In genomic region chr13:70339738-70340137, GRCh38 we compare ENCODE assay signal across 9 cellular contexts.
A peak's percentile ranks its signal among the peaks of the same experiment; 100 is the strongest.
DNase-seq lines count a peak whose midpoint lies in the region; ATAC-seq and FAIRE-seq lines count a peak whose summit lies in the region.
"Had no signal": no experiment of that assay in that cellular context is flagged by ENCODE, and none has a peak within 500 bp of the region (broad histone marks: within the 10 kb centered on the region; RNA-seq: fewer than 3 reads in every experiment).

No MANE protein-coding gene starts in this region.

- H3K36me3 ChIP-seq in small intestine (ENCODE audit: control insufficient read depth in 2 of 2, insufficient read depth in 2 of 2, low read length in 2 of 2), result no peaks in the 10 kb centered on the region

- WGBS in small intestine, 3 donors, result 32 to 58% (median 36%) methylated on average over 4 of the region's 4 CpGs

- H3K27ac ChIP-seq in small intestine (ENCODE audit: low read depth in 1 of 2, low read length in 1 of 2) (no peak overlapping the region), caudate nucleus (ENCODE audit: low read depth, low read length) (no peak overlapping the region)

- no peaks in the 10 kb centered on the region for H3K4me1 ChIP-seq in small intestine (ENCODE audit: control insufficient read depth in 2 of 2, insufficient read depth in 1 of 2, low read depth in 1 of 2, low read length in 1 of 2)

- no peak for FAIRE-seq in small intestine (lab: Jason Lieb, UNC)

- no peaks in the 10 kb centered on the region for H3K9me3 ChIP-seq in small intestine (ENCODE audit: control insufficient read depth, low read depth)

- H3K4me3 ChIP-seq in small intestine (ENCODE audit: low read depth in 1 of 2, low read length in 2 of 2), result no peak overlapping the region

- DNase-seq in NCI-H2171 treated with DMSO at 0.1 percent for 48 hours (lab: John Stamatoyannopoulos, UW) (peak; percentile 46), NCI-H2171 (lab: John Stamatoyannopoulos, UW) (no peak), NCI-H526 treated with DMSO at 0.1 percent for 48 hours (lab: John Stamatoyannopoulos, UW) (peak; percentile 24), ecto neural progenitor cell (ENCODE audit: low spot score) (peak; percentile 48), small intestine (peak; percentile 56), caudate nucleus (lab: John Stamatoyannopoulos, UW) (no peak)
- no peak for DNase-seq in activated CD4-positive, alpha-beta T cell treated with anti-CD3 and anti-CD28 coated beads, Interleukin-2, amount 50 U/mL, for 4 hours
- DNase-seq: natural killer cell had no signal

- H3K27me3 ChIP-seq in small intestine (ENCODE audit: control insufficient read depth in 2 of 2, insufficient read depth in 2 of 2, low read length in 2 of 2), result no peaks in the 10 kb centered on the region

- no peak for ATAC-seq in HG02981 (IDR thresholded peaks at IDR 0.05; ENCODE audit: unreplicated experiment)
- ATAC-seq: natural killer cell had no signal

Comparison
In these comparisons a context has a peak if more than half of its experiments do, and no peak if none do; other contexts are left out.
1. DNase-seq: peak in NCI-H2171 treated with DMSO at 0.1 percent for 48 hours (single experiment), NCI-H526 treated with DMSO at 0.1 percent for 48 hours (single experiment), ecto neural progenitor cell (single experiment) and small intestine (single experiment); none in NCI-H2171 (single experiment), caudate nucleus (0 of 61) and activated CD4-positive, alpha-beta T cell treated with anti-CD3 and anti-CD28 coated beads, Interleukin-2, amount 50 U/mL, for 4 hours (0 of 2).